13 cellular contexts compared by ENCODE assay signal in the genomic region with DNA sequence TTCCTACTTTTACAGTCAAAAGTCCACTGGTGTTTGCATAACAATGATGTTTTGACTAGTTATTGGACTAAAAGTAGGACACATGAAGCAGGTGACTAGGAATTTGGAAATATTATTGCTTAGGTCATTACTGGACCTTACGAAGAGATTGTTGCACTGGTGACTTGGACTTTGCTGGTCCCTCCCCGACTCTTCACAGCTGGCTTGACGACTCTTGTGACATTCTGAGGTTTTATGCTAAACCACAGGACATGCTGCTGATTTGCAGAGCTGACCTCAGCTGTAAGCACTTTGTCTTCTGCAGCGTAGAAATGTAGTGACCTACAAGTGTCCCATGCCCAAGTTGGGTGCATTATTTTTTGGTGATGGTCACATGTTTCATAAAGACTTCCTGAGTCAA. TPM values are rescaled to one million over a fixed set of nuclear protein-coding genes. Genes with fewer than 3 reads are reported as not detected.
DNase-seq lines count a peak whose midpoint lies in the region; ATAC-seq and TF ChIP-seq lines count a peak whose summit lies in the region.
"Had no signal": no experiment of that assay in that cellular context is flagged by ENCODE, and none has a peak within 500 bp of the region (broad histone marks: within the 10 kb centered on the region; RNA-seq: fewer than 3 reads in every experiment).

No MANE protein-coding gene starts in this region.

- CTCF ChIA-PET in HCT116 (lab: Charles Lee) (interaction anchor here (0.7 kb wide), 1 partner anchor 408 kb away, joined by 3 read pairs; no protein-coding TSS in a partner anchor), PC-3 (lab: Charles Lee) (no interaction called here)

- no peaks in the 10 kb centered on the region for H3K9me3 ChIP-seq in HCT116 (ENCODE audit: control insufficient read depth in 1 of 2, insufficient read depth in 1 of 2, low read depth in 1 of 2, low read length in 2 of 2)
- H3K9me3 ChIP-seq in PC-3 (ENCODE audit: low read length) = no peaks in the 10 kb centered on the region
- H3K9me3 ChIP-seq: colonic mucosa had no signal

- H3F3A ChIP-seq in PC-3 (ENCODE audit: low read length, unreplicated experiment) = peaks cover 14% of the 10 kb centered on the region

- H2AFZ ChIP-seq in HCT116 (ENCODE audit: low read depth, low read length, poor library complexity, severe bottlenecking) = no peak overlapping the region
- H2AFZ ChIP-seq in PC-3 (ENCODE audit: low read length) = no peak overlapping the region

- no peak for DNase-seq in HCT116 (ENCODE audit: low read depth, low spot score)
- DNase-seq in PC-3 = peak; percentile 89
- DNase-seq in fibroblast of gingiva (ENCODE audit: low read depth) = peak; percentile 29
- DNase-seq in renal cortical epithelial cell (ENCODE audit: low read depth) = peak; percentile 58
- DNase-seq in NCI-H1417 (lab: John Stamatoyannopoulos, UW) = no peak
- DNase-seq in omental fat pad (ENCODE audit: low spot score) = no peak
- DNase-seq: activated CD8-positive, alpha-beta T cell treated with anti-CD3 and anti-CD28 coated beads for 36 hours; colonic mucosa; DMS 273 treated with DMSO at 0.1 percent for 48 hours; foreskin melanocyte; NCI-H2029; T-helper 17 cell had no signal

- no peak for TF ChIP-seq RAD21 in HCT116 (IDR thresholded peaks at IDR 0.05; ENCODE audit: low read depth)

- no peaks in the 10 kb centered on the region for H3K27me3 ChIP-seq in HCT116 (ENCODE audit: insufficient read depth, low read length)
- no peaks in the 10 kb centered on the region for H3K27me3 ChIP-seq in PC-3 (ENCODE audit: low read length)
- H3K27me3 ChIP-seq: colonic mucosa had no signal

- H3K79me2 ChIP-seq in HCT116 (ENCODE audit: insufficient read depth, low read length) (no peaks in the 10 kb centered on the region), PC-3 (ENCODE audit: low read length) (no peaks in the 10 kb centered on the region)

- RAD21 ChIA-PET in HCT116 (lab: Charles Lee; ENCODE audit: low non-redundant PET in 1 of 2, low total read pairs in 2 of 2, uncharacterized antibody in 2 of 2, unreplicated experiment in 2 of 2) = no interaction called here

- BruUV-seq in HCT116 (replicated peaks; lab: Mats Ljungman, UMichigan) = no TSS peak
- BruUV-seq in PC-3 (replicated peaks; lab: Mats Ljungman, UMichigan) = no TSS peak

- POLR2A ChIA-PET in HCT116 (lab: Charles Lee) (no interaction called here), PC-3 (lab: Charles Lee; ENCODE audit: unreplicated experiment) (no interaction called here)

- TF ChIP-seq POLR2A in HCT116 (IDR thresholded peaks at IDR 0.05; ENCODE audit: borderline replicate concordance, extremely low read depth, insufficient read depth, insufficient read length) = no peak

- no peak overlapping the region for H3K27ac ChIP-seq in HCT116 (ENCODE audit: low read depth, low read length)
- peak overlapping the region; percentile 89 for H3K27ac ChIP-seq in PC-3 (ENCODE audit: low read length)
- H3K27ac ChIP-seq: colonic mucosa had no signal

- H3K36me3 ChIP-seq in HCT116 (ENCODE audit: control insufficient read depth in 1 of 2, insufficient read depth in 2 of 2, low read length in 2 of 2) = peaks cover 0 to 15% of the 10 kb centered on the region in 2 experiments; a peak in 2 of 4 replicates
- H3K36me3 ChIP-seq in PC-3 (ENCODE audit: low read depth, low read length) = peaks cover 9% of the 10 kb centered on the region; the same call in 1 of the 2 replicates
- H3K36me3 ChIP-seq: colonic mucosa had no signal

- no peaks in the 10 kb centered on the region for H4K20me1 ChIP-seq in HCT116 (ENCODE audit: insufficient read depth)
- no peaks in the 10 kb centered on the region for H4K20me1 ChIP-seq in PC-3 (ENCODE audit: low read length)

- H3K4me2 ChIP-seq in HCT116 (ENCODE audit: low read length) = no peak overlapping the region
- H3K4me2 ChIP-seq in PC-3 (ENCODE audit: low read length) = peak overlapping the region; percentile 82

- TF ChIP-seq CTCF in HCT116 (IDR thresholded peaks at IDR 0.05 in 2 of 3, conservative IDR thresholded peaks at IDR 0.05 in 1 of 3; ENCODE audit: borderline replicate concordance in 1 of 3, insufficient read depth in 1 of 3, low read depth in 2 of 3, low read length in 2 of 3) (no peak), PC-3 (conservative IDR thresholded peaks at IDR 0.05; ENCODE audit: low read depth, low read length) (no peak), omental fat pad (IDR thresholded peaks at IDR 0.05) (no peak)

- H3K4me3 ChIP-seq in HCT116 (replicated peaks in 1 of 2; ENCODE audit: low read depth in 1 of 2, low read length in 2 of 2) = no peak overlapping the region
- H3K4me3 ChIP-seq in PC-3 (ENCODE audit: low read length) = peak overlapping the region; percentile 51
- H3K4me3 ChIP-seq: colonic mucosa had no signal

- peaks cover 2 to 5% of the 10 kb centered on the region in 2 experiments; a peak in 2 of 4 replicates for H3K4me1 ChIP-seq in HCT116 (ENCODE audit: control insufficient read depth in 1 of 2, insufficient read depth in 2 of 2, low read length in 2 of 2)
- H3K4me1 ChIP-seq in PC-3 (ENCODE audit: insufficient read depth, low read length) = peaks cover 35% of the 10 kb centered on the region
- H3K4me1 ChIP-seq: colonic mucosa had no signal

- H3K9ac ChIP-seq in HCT116 (ENCODE audit: low read length) (no peak overlapping the region), PC-3 (ENCODE audit: low read length) (peak overlapping the region; percentile 38)

- ATAC-seq in HCT116 (no peak), PC-3 (peak; percentile 63), omental fat pad (ENCODE audit: low FRiP score) (no peak), GM18502 (IDR thresholded peaks at IDR 0.05; ENCODE audit: poor library complexity, unreplicated experiment) (no peak)
- ATAC-seq: activated CD8-positive, alpha-beta T cell treated with anti-CD3 and anti-CD28 coated beads for 36 hours; T-helper 17 cell had no signal

- H3K9me2 ChIP-seq in HCT116 (ENCODE audit: insufficient read depth) (no peaks in the 10 kb centered on the region), PC-3 (replicated peaks; ENCODE audit: low read length) (no peaks in the 10 kb centered on the region)

- intact Hi-C loops in HCT116 (cut with micrococcal nuclease) = no loop called here
- intact Hi-C loops in PC-3 (cut with micrococcal nuclease) = loop anchor here (2.0 kb wide), 1 partner anchor 14 kb away; no protein-coding TSS in a partner anchor

TF ChIP-seq in HCT116, 20 proteins besides CTCF, POLR2A, EP300 and RAD21:
- TF ChIP-seq POLR2AphosphoS5 (IDR thresholded peaks at IDR 0.05; ENCODE audit: low read depth, low read length) (0 out of 2 replicates have a peak, but pooled peaks have one; percentile 20), EGR1 (IDR thresholded peaks at IDR 0.05; ENCODE audit: low read depth) (no peak)

RNA-seq across cellular contexts. Expression of gene PCBD1, which starts 21.9 kb away (rescaled TPM):
- total RNA-seq in HCT116 (2021; ENCODE audit: unreplicated experiment) = 163 TPM
- polyA plus RNA-seq in HCT116 (2012) = 181 and 236 TPM in 2 replicates
- 277 and 283 TPM in 2 replicates for total RNA-seq in PC-3 (2014; rRNA removed)
- 59.2 and 77.8 TPM in 2 replicates for total RNA-seq in renal cortical epithelial cell
- total RNA-seq in omental fat pad = 10 to 100 TPM; 47.0 to 77.2 (median 64.3) TPM

RNA-seq across cellular contexts. Expression of gene SGPL1, which starts 50.7 kb away (rescaled TPM):
- 69.4 TPM for total RNA-seq in HCT116 (2021; ENCODE audit: unreplicated experiment)
- 38.4 and 43.4 TPM in 2 replicates for polyA plus RNA-seq in HCT116 (2012)
- total RNA-seq in PC-3 (2014; rRNA removed) = 77.6 and 101 TPM in 2 replicates
- 74.7 and 90.7 TPM in 2 replicates for total RNA-seq in renal cortical epithelial cell
- 10 to 100 TPM; 27.8 to 35.3 (median 30.2) TPM for total RNA-seq in omental fat pad

Comparison
In these comparisons a context has a peak if more than half of its experiments do, and no peak if none do; other contexts are left out.
1. DNase-seq: peak in PC-3 (single experiment), fibroblast of gingiva (single experiment) and renal cortical epithelial cell (single experiment); none in HCT116 (single experiment), NCI-H1417 (0 of 3) and omental fat pad (single experiment).